4 cellular contexts compared by ENCODE assay signal in genomic region chr2:119614140-119614539, GRCh38.
DNase-seq lines count a peak whose midpoint lies in the region; ATAC-seq, FAIRE-seq and TF ChIP-seq lines count a peak whose summit lies in the region.
"Not testable (repeated sequence)": the region's sequence is repeated elsewhere in the genome, so short reads cannot be mapped to it uniquely, and the experiment has no call there.

No MANE protein-coding gene starts in this region.

- H3F3A ChIP-seq in neural progenitor cell (ENCODE audit: low read depth), result not testable (repeated sequence)

- H4K20me1 ChIP-seq in K562 (replicated peaks; ENCODE audit: control insufficient read depth, insufficient read depth, low read length); neural progenitor cell (ENCODE audit: low read depth): not testable (repeated sequence)

- H3K4me3 ChIP-seq in A549; HEK293 (ENCODE audit: low read depth, low read length); K562; neural progenitor cell: not testable (repeated sequence)

- POLR2A ChIA-PET in A549 (lab: Yijun Ruan, JAX); HEK293 (lab: Yijun Ruan, JAX); K562 (lab: Yijun Ruan, JAX): not testable (repeated sequence)

- not testable (repeated sequence) for BruUV-seq in K562 (replicated peaks; lab: Mats Ljungman, UMichigan)

- not testable (repeated sequence) for H3K36me3 ChIP-seq in HEK293 (ENCODE audit: control insufficient read depth in 2 of 2, insufficient read depth in 1 of 2, low read length in 2 of 2); K562 (ENCODE audit: control insufficient read depth, insufficient read depth, low read length); neural progenitor cell

- H3K4me3 Mint-ChIP-seq in neural progenitor cell, result peak overlapping the region; percentile 19

- H3K4me2 ChIP-seq in A549; K562 (ENCODE audit: insufficient read depth, low read length); neural progenitor cell: not testable (repeated sequence)

- H3K9me3 Mint-ChIP-seq in neural progenitor cell, result peaks cover 19% of the 10 kb centered on the region

- peaks cover 34% of the 10 kb centered on the region for H3K9me3 ChIP-seq in A549
- H3K9me3 ChIP-seq in HEK293 (ENCODE audit: control insufficient read depth, insufficient read depth, low read depth, low read length); K562 (replicated peaks; ENCODE audit: control insufficient read depth, insufficient read depth, low read depth, low read length); neural progenitor cell (ENCODE audit: low read depth): not testable (repeated sequence)

- TF ChIP-seq RAD21 in A549 (conservative IDR thresholded peaks at IDR 0.05 in 1 of 2, IDR thresholded peaks at IDR 0.05 in 1 of 2); K562 (CRISPR knock-in tag; conservative IDR thresholded peaks at IDR 0.05 in 1 of 2, IDR thresholded peaks at IDR 0.05 in 1 of 2): not testable (repeated sequence)

- H3K36me3 Mint-ChIP-seq in neural progenitor cell, result peaks cover 11% of the 10 kb centered on the region

- not testable (repeated sequence) for H3K79me2 ChIP-seq in K562 (ENCODE audit: control insufficient read depth, insufficient read depth, low read length); neural progenitor cell (ENCODE audit: low read depth)

- in situ Hi-C loops in K562 (cut with MboI), result not testable (repeated sequence)

- intact Hi-C loops in K562 (cut with micrococcal nuclease), result not testable (repeated sequence)

- not testable (repeated sequence) for TF ChIP-seq CTCF in A549 (IDR thresholded peaks at IDR 0.05); HEK293 (tag by site-specific recombination; IDR thresholded peaks at IDR 0.05); K562 (IDR thresholded peaks at IDR 0.05 in 2 of 3, conservative IDR thresholded peaks at IDR 0.05 in 1 of 3; ENCODE audit: insufficient read depth in 2 of 3, low read depth in 1 of 3, low read length in 3 of 3); neural progenitor cell (IDR thresholded peaks at IDR 0.05)

- H3K4me1 ChIP-seq in A549; HEK293 (ENCODE audit: control insufficient read depth, insufficient read depth, low read length); K562 (replicated peaks in 1 of 2; ENCODE audit: control insufficient read depth in 2 of 2, insufficient read depth in 2 of 2, low read length in 2 of 2); neural progenitor cell: not testable (repeated sequence)

- CTCF ChIA-PET in A549 (lab: Yijun Ruan, JAX), result interaction anchor here (0.6 kb wide), 1 partner anchor 27 kb away, joined by 3 read pairs; no protein-coding TSS in a partner anchor
- CTCF ChIA-PET in HEK293 (lab: Yijun Ruan, JAX), result interaction anchor here (0.7 kb wide), 1 partner anchor 17 kb away, joined by 3 read pairs; no protein-coding TSS in a partner anchor
- CTCF ChIA-PET in K562 (lab: Yijun Ruan, JAX; ENCODE audit: low intra/inter-chr PET ratio), result not testable (repeated sequence)

- not testable (repeated sequence) for H2AFZ ChIP-seq in K562 (ENCODE audit: low read depth, low read length); neural progenitor cell (replicated peaks)

- H3K9ac ChIP-seq in K562 (ENCODE audit: insufficient read depth in 1 of 2, low read depth in 2 of 2, low read length in 2 of 2); neural progenitor cell: not testable (repeated sequence)

- not testable (repeated sequence) for H3K27me3 ChIP-seq in K562 (ENCODE audit: control insufficient read depth in 2 of 2, insufficient read depth in 2 of 2, low read length in 2 of 2); neural progenitor cell

- not testable (repeated sequence) for FAIRE-seq in A549 (lab: Jason Lieb, UNC); K562 (lab: Jason Lieb, UNC)

- DNase-seq in A549 (ENCODE audit: low read depth in 1 of 2, low spot score in 1 of 2); K562 (ENCODE audit: extremely low read depth in 1 of 4, low spot score in 3 of 4); neural progenitor cell (ENCODE audit: low spot score): not testable (repeated sequence)

- H3K4me1 Mint-ChIP-seq in neural progenitor cell, result not testable (repeated sequence)

- H3K27ac ChIP-seq in A549; HEK293 (ENCODE audit: extremely low read depth, low read depth, low read length); K562 (ENCODE audit: extremely low read depth, low read depth, low read length); neural progenitor cell: not testable (repeated sequence)

- not testable (repeated sequence) for ATAC-seq in A549, K562

- not testable (repeated sequence) for H3K27ac Mint-ChIP-seq in neural progenitor cell

- not testable (repeated sequence) for TF ChIP-seq POLR2A in A549 (IDR thresholded peaks at IDR 0.05; ENCODE audit: low read length); K562 (conservative IDR thresholded peaks at IDR 0.05)

- H3K9me1 ChIP-seq in K562 (ENCODE audit: control insufficient read depth, insufficient read depth, low read length), result not testable (repeated sequence)

- not testable (repeated sequence) for H3K27me3 Mint-ChIP-seq in neural progenitor cell (ENCODE audit: insufficient read depth, low read depth)

- not testable (repeated sequence) for TF ChIP-seq EP300 in A549 (IDR thresholded peaks at IDR 0.05); K562 (IDR thresholded peaks at IDR 0.05; ENCODE audit: low read length)

TF ChIP-seq in A549, 52 proteins besides CTCF, POLR2A, EP300 and RAD21:
- peak; percentile 34; the same call in 1 of the 2 replicates for TF ChIP-seq KDM1A (IDR thresholded peaks at IDR 0.05; ENCODE audit: low read depth)

TF ChIP-seq in HEK293, 187 proteins besides CTCF, POLR2A, EP300 and RAD21:
- TF ChIP-seq ZNF707 (tag by site-specific recombination; IDR thresholded peaks at IDR 0.05), result peak; percentile 88

TF ChIP-seq in K562, 482 proteins besides CTCF, POLR2A, EP300 and RAD21:
- peak; percentile 96 for TF ChIP-seq ZNF707 (CRISPR knock-in tag; conservative IDR thresholded peaks at IDR 0.05)
TF ChIP-seq in K562: peak in this region for 1; not testable (repeated sequence) for 481.
